8 cellular contexts compared by ENCODE assay signal in the genomic region with DNA sequence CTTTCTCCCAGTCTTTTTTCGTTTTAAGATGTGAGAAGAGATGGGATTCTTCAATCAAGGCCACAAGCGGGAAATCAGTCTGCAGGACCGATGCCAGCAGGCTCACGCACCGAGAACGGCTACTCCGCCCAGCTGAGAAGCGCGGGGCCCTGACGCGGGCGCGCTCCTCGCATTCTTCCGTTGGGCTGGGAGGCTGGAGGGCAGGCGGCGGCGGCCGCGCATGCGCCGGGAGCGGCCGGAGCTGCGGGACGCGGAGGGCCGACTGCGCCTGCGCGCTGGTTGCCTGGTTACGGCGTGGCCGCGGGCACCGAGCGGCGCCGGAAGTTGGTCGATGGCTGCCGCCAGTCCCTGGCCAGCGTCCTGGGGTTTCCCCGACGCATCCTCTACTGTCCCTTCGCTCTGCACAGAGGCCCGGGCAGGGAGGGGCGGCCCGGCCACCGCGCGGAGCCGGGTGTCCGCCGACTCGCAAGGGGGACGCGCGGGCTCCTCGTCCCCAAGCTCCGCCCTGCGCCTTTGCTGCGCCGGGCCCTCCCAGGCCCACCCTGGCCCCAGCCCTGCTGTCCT. TPM values are rescaled to one million over a fixed set of nuclear protein-coding genes. Genes with fewer than 3 reads are reported as not detected.
A peak's percentile ranks its signal among the peaks of the same experiment; 100 is the strongest.
DNase-seq lines count a peak whose midpoint lies in the region; ATAC-seq and TF ChIP-seq lines count a peak whose summit lies in the region.

No MANE protein-coding gene starts in this region.

- peak overlapping the region; percentile 98 for H3K27ac Mint-ChIP-seq in endodermal cell

- DNase-seq in Caki2 (ENCODE audit: low read depth) (peak; percentile 96), HT-29 (ENCODE audit: low spot score) (peak; percentile 94), NOMO-1 (lab: John Stamatoyannopoulos, UW; ENCODE audit: unreplicated experiment in 2 of 2) (peak; percentile 94 to 97), endodermal cell (peak; percentile 97)
- DNase-seq in activated CD8-positive, alpha-beta memory T cell treated with anti-CD3 and anti-CD28 coated beads, Interleukin-2, amount 50 U/mL, for 1 hour (ENCODE audit: extremely low read depth), result peak; percentile 70
- peak; percentile 98 for DNase-seq in stimulated activated CD8-positive, alpha-beta memory T cell treated with anti-CD3 and anti-CD28 coated beads, Interleukin-15, amount 100 ng/mL, for 24 hours (ENCODE audit: low read depth)

- H3K4me1 ChIP-seq in endodermal cell (ENCODE audit: control insufficient read depth, insufficient read depth, low read length) (peaks cover 4% of the 10 kb centered on the region), mesodermal cell (ENCODE audit: control insufficient read depth, insufficient read depth, low read length, poor library complexity, severe bottlenecking) (peaks cover 5% of the 10 kb centered on the region)

- H3K4me3 ChIP-seq in endodermal cell (ENCODE audit: low read length) (peak overlapping the region; percentile 86), mesodermal cell (ENCODE audit: extremely low read depth, insufficient read depth, low read length, poor library complexity, severe bottlenecking) (peak overlapping the region; percentile 58)

- in situ Hi-C loops in Caki2 (cut with HindIII; ENCODE audit: low pct_unique_long_range_greater_than_20kb, low sequenced_read_pairs), result loop anchor here (10.0 kb wide), 1 partner anchor 71 kb away; no protein-coding TSS in a partner anchor

- peaks cover 13% of the 10 kb centered on the region for H3K36me3 ChIP-seq in endodermal cell (ENCODE audit: control insufficient read depth, insufficient read depth, low read length)
- peaks cover 22% of the 10 kb centered on the region for H3K36me3 ChIP-seq in mesodermal cell (ENCODE audit: control insufficient read depth, insufficient read depth, low read length)

- peaks cover 17% of the 10 kb centered on the region for H3K4me1 Mint-ChIP-seq in endodermal cell

- peak overlapping the region; percentile 97 for H3K9ac ChIP-seq in endodermal cell (ENCODE audit: extremely low read depth, low read length, poor library complexity, severe bottlenecking)

- H3K27me3 ChIP-seq in endodermal cell (ENCODE audit: control insufficient read depth, insufficient read depth, low read length, poor library complexity, severe bottlenecking), result peaks cover 14% of the 10 kb centered on the region

- ATAC-seq in GM21367 (IDR thresholded peaks at IDR 0.05; ENCODE audit: unreplicated experiment), result peak; percentile 47

- no peak for TF ChIP-seq CTCF in endodermal cell (conservative IDR thresholded peaks at IDR 0.05)

- peaks cover 16% of the 10 kb centered on the region for H3K27me3 Mint-ChIP-seq in endodermal cell (ENCODE audit: insufficient read depth)

- H3K4me3 Mint-ChIP-seq in endodermal cell, result peak overlapping the region; percentile 88

- no peaks in the 10 kb centered on the region for H3K9me3 Mint-ChIP-seq in endodermal cell

- H3K36me3 Mint-ChIP-seq in endodermal cell (ENCODE audit: low read depth), result peaks cover 11% of the 10 kb centered on the region

- H3K27ac ChIP-seq in endodermal cell (ENCODE audit: low read depth, low read length) (peak overlapping the region; percentile 100), mesodermal cell (ENCODE audit: low read depth, low read length, severe bottlenecking) (peak overlapping the region; percentile 100)

- no peaks in the 10 kb centered on the region for H3K9me3 ChIP-seq in endodermal cell (ENCODE audit: control insufficient read depth, low read length)
- H3K9me3 ChIP-seq in mesodermal cell (ENCODE audit: control insufficient read depth, low read length), result no peaks in the 10 kb centered on the region

- 2 to 4% methylated on average over 47 to 63 of the region's 63 CpGs for WGBS in endodermal cell (ENCODE audit: insufficient coverage in 1 of 2, insufficient read length in 1 of 2), 2 experiments
- WGBS in mesodermal cell (ENCODE audit: insufficient coverage in 2 of 2), 2 experiments, result 1 to 2% methylated on average over 52 of the region's 63 CpGs

RNA-seq across cellular contexts. Expression of a gene that starts 0.8 kb away (rescaled TPM):
- 4.4 and 5.4 TPM in 2 replicates for total RNA-seq in Caki2 (2014; rRNA removed; shearing (Covaris generic); ENCODE audit: low replicate concordance)
- 37.9 and 43.5 TPM in 2 replicates for total RNA-seq in HT-29 (2014; rRNA removed; shearing (Covaris generic))
- total RNA-seq in endodermal cell, result 10 to 100 TPM; 54.6 to 60.7 TPM
- 43.1 TPM for polyA plus RNA-seq in endodermal cell (2013, experiment 1 of 2)
- polyA plus RNA-seq in endodermal cell (2013, experiment 2 of 2), result 41.4 TPM
- 55.1 TPM for polyA plus RNA-seq in mesodermal cell (2013, experiment 1 of 2)
- polyA plus RNA-seq in mesodermal cell (2013, experiment 2 of 2), result 44.5 TPM

RNA-seq across cellular contexts. Expression of a gene that starts 44.0 kb away (rescaled TPM):
- total RNA-seq in Caki2 (2014; rRNA removed; shearing (Covaris generic); ENCODE audit: low replicate concordance), result 6.3 and 7.7 TPM in 2 replicates
- total RNA-seq in HT-29 (2014; rRNA removed; shearing (Covaris generic)), result 15.9 and 16.4 TPM in 2 replicates
- total RNA-seq in endodermal cell, result 10 to 100 TPM; 30.8 to 34.7 TPM
- 22.6 TPM for polyA plus RNA-seq in endodermal cell (2013, experiment 1 of 2)
- polyA plus RNA-seq in endodermal cell (2013, experiment 2 of 2), result 19.3 TPM
- polyA plus RNA-seq in mesodermal cell (2013, experiment 1 of 2), result 16.7 TPM
- polyA plus RNA-seq in mesodermal cell (2013, experiment 2 of 2), result 12.6 TPM

Comparison
In these comparisons a context has a peak if more than half of its experiments do, and no peak if none do; other contexts are left out.
1. Peak in every context shown above with its lines: DNase-seq, ATAC-seq, H3K4me3 ChIP-seq and H3K27ac ChIP-seq.